34 cellular contexts compared by ENCODE assay signal in genomic region chr16:8182761-8183160, GRCh38.
"Had no signal": no experiment of that assay in that cellular context is flagged by ENCODE, and none has a peak within 500 bp of the region (broad histone marks: within the 10 kb centered on the region; RNA-seq: fewer than 3 reads in every experiment).

No MANE protein-coding gene starts in this region.

- H3K4me2 ChIP-seq: PC-9 had no signal

- H3K27ac Mint-ChIP-seq: activated CD4-positive, alpha-beta T cell treated with anti-CD3 and anti-CD28 coated beads, Interleukin-2, amount 10 ng/mL, durations not matched to agents 24 days and 14 days; activated CD8-positive, alpha-beta T cell treated with anti-CD3 and anti-CD28 coated beads, Interleukin-2, amount 10 ng/mL, durations not matched to agents 7 days and 5 days; activated naive CD4-positive, alpha-beta T cell treated with anti-CD3 and anti-CD28 coated beads, Interleukin-2, amount 10 ng/mL, durations not matched to agents 7 days and 5 days; activated naive CD8-positive, alpha-beta T cell; activated naive CD8-positive, alpha-beta T cell treated with anti-CD3 and anti-CD28 coated beads, Interleukin-2, amount 50 U/mL, for 24 hours; activated T-helper 1 cell treated with anti-CD3 and anti-CD28 coated beads, Interleukin-12 subunit alpha, Interleukin-12 subunit beta, Interleukin-2, Interleukin-4 antibody, amounts not matched to agents 30 ng/mL and 10 ng/mL and 1 ng/mL, durations not matched to agents 14 hours and 24 hours and 36 hours; brain had no signal

- H3K9me3 Mint-ChIP-seq: activated CD4-positive, alpha-beta T cell treated with anti-CD3 and anti-CD28 coated beads, Interleukin-2, amount 10 ng/mL, durations not matched to agents 24 days and 14 days had no signal

- H3K4me3 ChIP-seq: PC-9 had no signal

- H3K36me3 Mint-ChIP-seq: activated naive CD4-positive, alpha-beta T cell treated with anti-CD3 and anti-CD28 coated beads, Interleukin-2, amount 10 ng/mL, durations not matched to agents 7 days and 5 days; activated naive CD8-positive, alpha-beta T cell; brain had no signal

- H2AFZ ChIP-seq: PC-9 had no signal

- ATAC-seq: activated CD8-positive, alpha-beta T cell treated with anti-CD3 and anti-CD28 coated beads, Interleukin-2, amount 10 ng/mL, durations not matched to agents 7 days and 5 days; activated naive CD8-positive, alpha-beta T cell treated with anti-CD3 and anti-CD28 coated beads, Interleukin-2, amount 50 U/mL, for 24 hours; activated T-cell treated with anti-CD3 and anti-CD28 coated beads, Interleukin-2, amount 50 U/mL, for 4 hours had no signal

- H3K27ac ChIP-seq: PC-9, WERI-Rb-1 had no signal

- H3K27me3 Mint-ChIP-seq: activated CD4-positive, alpha-beta T cell treated with anti-CD3 and anti-CD28 coated beads, Interleukin-2, amount 10 ng/mL, durations not matched to agents 24 days and 14 days; activated naive CD4-positive, alpha-beta T cell treated with anti-CD3 and anti-CD28 coated beads, Interleukin-2, amount 10 ng/mL, durations not matched to agents 7 days and 5 days; brain had no signal

- DNase-seq: activated CD4-positive, alpha-beta T cell treated with anti-CD3 and anti-CD28 coated beads for 1 hour; activated CD4-positive, alpha-beta T cell treated with anti-CD3 and anti-CD28 coated beads, Interleukin-2, amount 10 ng/mL, durations not matched to agents 24 days and 14 days; activated CD4-positive, alpha-beta T cell treated with anti-CD3 and anti-CD28 coated beads, Interleukin-2, amount 50 U/mL, for 4 hours; activated CD4-positive, CD25-positive, alpha-beta regulatory T cell; activated CD8-positive, alpha-beta T cell treated with anti-CD3 and anti-CD28 coated beads, Interleukin-2, amount 10 ng/mL, durations not matched to agents 7 days and 5 days; activated naive CD4-positive, alpha-beta T cell treated with anti-CD3 and anti-CD28 coated beads, Interleukin-2, amount 10 ng/mL, durations not matched to agents 7 days and 5 days; activated naive CD8-positive, alpha-beta T cell treated with anti-CD3 and anti-CD28 coated beads, Interleukin-2, amount 50 U/mL, for 24 hours; activated T-cell treated with anti-CD3 and anti-CD28 coated beads for 4 hours; activated T-cell treated with anti-CD3 and anti-CD28 coated beads, Interleukin-2, amount 50 U/mL, for 4 hours; anterior cingulate cortex; caudate nucleus; cerebellar nuclear complex; Karpas-422; KBM-7; NCI-H1048; NCI-H1105 treated with DMSO at 0.1 percent for 48 hours; NCI-H1436; NCI-H1694; NCI-H1930; NCI-H2081 treated with DMSO at 0.1 percent for 48 hours; NCI-H510A; NCI-H526; NCI-H748 treated with DMSO at 0.1 percent for 48 hours; NK-92 treated with Interleukin-12 subunit alpha and Interleukin-12 subunit beta, amount 100 ng/mL, for 24 hours; PC-9; Right ventricle myocardium superior; SW 1271; T-helper 1 cell; T-helper 2 cell; T-helper 9 cell; WERI-Rb-1 had no signal

- H3K4me3 Mint-ChIP-seq: activated CD4-positive, alpha-beta T cell treated with anti-CD3 and anti-CD28 coated beads, Interleukin-2, amount 10 ng/mL, durations not matched to agents 24 days and 14 days; activated CD8-positive, alpha-beta T cell treated with anti-CD3 and anti-CD28 coated beads, Interleukin-2, amount 10 ng/mL, durations not matched to agents 7 days and 5 days; activated naive CD4-positive, alpha-beta T cell treated with anti-CD3 and anti-CD28 coated beads, Interleukin-2, amount 10 ng/mL, durations not matched to agents 7 days and 5 days; activated naive CD8-positive, alpha-beta T cell; activated naive CD8-positive, alpha-beta T cell treated with anti-CD3 and anti-CD28 coated beads, Interleukin-2, amount 50 U/mL, for 24 hours; activated T-cell treated with anti-CD3 and anti-CD28 coated beads, Interleukin-2, amount 50 U/mL, for 4 hours; activated T-helper 1 cell treated with anti-CD3 and anti-CD28 coated beads, Interleukin-12 subunit alpha, Interleukin-12 subunit beta, Interleukin-2, Interleukin-4 antibody, amounts not matched to agents 30 ng/mL and 10 ng/mL and 1 ng/mL, durations not matched to agents 14 hours and 24 hours and 36 hours; brain had no signal

- H3K4me1 Mint-ChIP-seq: activated CD4-positive, alpha-beta T cell treated with anti-CD3 and anti-CD28 coated beads, Interleukin-2, amount 10 ng/mL, durations not matched to agents 24 days and 14 days; activated naive CD4-positive, alpha-beta T cell treated with anti-CD3 and anti-CD28 coated beads, Interleukin-2, amount 10 ng/mL, durations not matched to agents 7 days and 5 days; activated naive CD8-positive, alpha-beta T cell treated with anti-CD3 and anti-CD28 coated beads, Interleukin-2, amount 50 U/mL, for 24 hours had no signal

- H3K36me3 ChIP-seq: WERI-Rb-1 had no signal
